Comparison of ENCODE assay signal across 18 cellular contexts in genomic region chr13:48251616-48252081, GRCh38. TPM values are rescaled to one million over a fixed set of nuclear protein-coding genes. Genes with fewer than 3 reads are reported as not detected.
DNase-seq lines count a peak whose midpoint lies in the region; ATAC-seq, FAIRE-seq and TF ChIP-seq lines count a peak whose summit lies in the region.
"Had no signal": no experiment of that assay in that cellular context is flagged by ENCODE, and none has a peak within 500 bp of the region (broad histone marks: within the 10 kb centered on the region; RNA-seq: fewer than 3 reads in every experiment).

No MANE protein-coding gene starts in this region.

- peak overlapping the region in 3 of 4 donors; percentile 0 to 11 (median 4) for H3K27ac ChIP-seq in transverse colon
- H3K27ac ChIP-seq: BLaER1 treated with 17β-estradiol and CSF1 and Interleukin-3, amounts not matched to agents 10 nM and 100 nM had no signal

- FAIRE-seq in GM12891 (lab: Jason Lieb, UNC) = no peak
- FAIRE-seq: GM12878 had no signal

- no peak overlapping the region for H3K4me3 Mint-ChIP-seq in central memory CD8-positive, alpha-beta T cell
- H3K4me3 Mint-ChIP-seq: natural killer cell had no signal

- no peaks in the 10 kb centered on the region for H3K27me3 ChIP-seq in transverse colon
- H3K27me3 ChIP-seq: BLaER1 treated with 17β-estradiol and CSF1 and Interleukin-3, amounts not matched to agents 10 nM and 100 nM; tibial nerve had no signal

- no peak for TF ChIP-seq POLR2A in transverse colon (IDR thresholded peaks at IDR 0.05)
- no peak for TF ChIP-seq POLR2A in GM12891 (IDR thresholded peaks at IDR 0.05; ENCODE audit: low read depth, low read length)

- no peaks in the 10 kb centered on the region for H3K9me3 Mint-ChIP-seq in central memory CD8-positive, alpha-beta T cell
- H3K9me3 Mint-ChIP-seq: natural killer cell had no signal

- peak overlapping the region; percentile 32 for H3K27ac Mint-ChIP-seq in central memory CD8-positive, alpha-beta T cell (ENCODE audit: low read depth)

- in situ Hi-C loops in transverse colon (cut with MboI; ENCODE audit: low pct_ligation_motif_present in 1 of 4, low pct_unique_long_range_greater_than_20kb in 1 of 4, low sequenced_read_pairs in 3 of 4) = no loop called here

- intact Hi-C loops in left ventricle myocardium superior (cut with micrococcal nuclease) (no loop called here), transverse colon (cut with DNase I; ENCODE audit: low total_unique reads) (no loop called here)

- WGBS in transverse colon (ENCODE audit: low coverage in 1 of 2), 2 donors = 75 to 86% methylated on average over 3 of the region's 3 CpGs

- H3K4me3 ChIP-seq in transverse colon = no peak overlapping the region
- H3K4me3 ChIP-seq: BLaER1 treated with 17β-estradiol and CSF1 and Interleukin-3, amounts not matched to agents 10 nM and 100 nM; GM12878; tibial nerve had no signal

- H3K36me3 Mint-ChIP-seq in central memory CD8-positive, alpha-beta T cell (ENCODE audit: insufficient read depth) = peaks cover 33% of the 10 kb centered on the region

- H3K27me3 Mint-ChIP-seq in central memory CD8-positive, alpha-beta T cell = no peaks in the 10 kb centered on the region

- H3K4me1 ChIP-seq in transverse colon = peaks cover 0 to 49% (median 14%) of the 10 kb centered on the region in 4 donors

- H3K9me3 ChIP-seq in transverse colon = no peaks in the 10 kb centered on the region
- H3K9me3 ChIP-seq: tibial nerve had no signal

- TF ChIP-seq EP300 in transverse colon (IDR thresholded peaks at IDR 0.05; ENCODE audit: low read depth) = no peak

- DNase-seq in EH (ENCODE audit: low read depth) (peak; percentile 33), left ventricle myocardium superior (no peak), transverse colon (no peak), GM12891 (ENCODE audit: insufficient read length, low spot score) (no peak), kidney tubule cell (ENCODE audit: low spot score) (no peak)
- no peak for DNase-seq in central memory CD8-positive, alpha-beta T cell (ENCODE audit: low spot score in 2 of 2)
- DNase-seq in effector CD8-positive, alpha-beta T cell (lab: John Stamatoyannopoulos, UW) = no peak
- DNase-seq: activated naive CD4-positive, alpha-beta T cell treated with Interleukin-2 at 50 U/mL for 16 hours; hypothalamus; KBM-7; natural killer cell; NCI-H1105; NK-92 treated with Interleukin-12 subunit alpha and Interleukin-12 subunit beta, amount 100 ng/mL, for 24 hours; stimulated activated CD4-positive, alpha-beta T cell treated with anti-CD3 and anti-CD28 coated beads, Interleukin-1b, Interleukin-23, amount 100 ng/mL, for 48 hours; T-helper 2 cell had no signal

- H3K36me3 ChIP-seq in transverse colon = peaks cover 0 to 26% (median 13%) of the 10 kb centered on the region in 4 donors

- no peak for ATAC-seq in central memory CD8-positive, alpha-beta T cell (replicated peaks; ENCODE audit: extremely low read depth, poor library complexity, severe bottlenecking)
- peak; percentile 67 for ATAC-seq in left ventricle myocardium superior
- ATAC-seq: GM12878, natural killer cell had no signal

- TF ChIP-seq CTCF in transverse colon (IDR thresholded peaks at IDR 0.05) = no peak

- peaks cover 67% of the 10 kb centered on the region for H3K4me1 Mint-ChIP-seq in central memory CD8-positive, alpha-beta T cell

TF ChIP-seq in GM12891, 5 proteins besides CTCF, POLR2A, EP300 and RAD21:
- TF ChIP-seq SPI1 (IDR thresholded peaks at IDR 0.05; ENCODE audit: low read depth, low read length) (no peak), POU2F2 (IDR thresholded peaks at IDR 0.05; ENCODE audit: low read depth, low read length) (no peak), TAF1 (IDR thresholded peaks at IDR 0.05; ENCODE audit: low read depth, low read length) (no peak), PAX5 (IDR thresholded peaks at IDR 0.05; ENCODE audit: insufficient read depth, low read length, severe bottlenecking) (no peak), POLR2AphosphoS5 (IDR thresholded peaks at IDR 0.05; ENCODE audit: low read depth, low read length) (no peak)
TF ChIP-seq in GM12891: peak in this region for 0.

RNA-seq across cellular contexts. Expression of gene ITM2B, which starts 18.6 kb away (rescaled TPM):
- total RNA-seq in left ventricle myocardium superior = 519 TPM
- total RNA-seq in transverse colon = 100 to 1,000 TPM; 117 to 352 (median 310) TPM
- 12.3 TPM for polyA plus RNA-seq in GM12891 (2012; ENCODE audit: low read depth, missing spikeins)

RNA-seq across cellular contexts. Expression of gene RB1, which starts 51.9 kb away (rescaled TPM):
- total RNA-seq in left ventricle myocardium superior (34.2 TPM), transverse colon (10 to 100 TPM; 14.6 to 31.0 (median 23.2) TPM)
- polyA plus RNA-seq in GM12891 (2012; ENCODE audit: low read depth, missing spikeins) = 10.3 TPM
